ENCODE assay signal across 18 cellular contexts in genomic region chr4:144494280-144494679, GRCh38.
"Had no signal": no experiment of that assay in that cellular context is flagged by ENCODE, and none has a peak within 500 bp of the region (broad histone marks: within the 10 kb centered on the region; RNA-seq: fewer than 3 reads in every experiment).

No MANE protein-coding gene starts in this region.

- ATAC-seq: activated CD8-positive, alpha-beta T cell treated with anti-CD3 and anti-CD28 coated beads, Interleukin-2, amount 10 ng/mL, durations not matched to agents 7 days and 5 days; activated naive CD4-positive, alpha-beta T cell treated with anti-CD3 and anti-CD28 coated beads, Interleukin-2, amount 50 U/mL, for 72 hours; left colon; naive thymus-derived CD4-positive, alpha-beta T cell; right cardiac atrium; stimulated activated effector memory CD8-positive, alpha-beta T cell treated with anti-CD3 and anti-CD28 coated beads, Interleukin-12 subunit alpha, Interleukin-12 subunit beta, amount 100 ng/mL, for 72 hours; stimulated activated naive CD8-positive, alpha-beta T cell treated with anti-CD3 and anti-CD28 coated beads, Interleukin-15, amount 100 ng/mL, for 72 hours; T-cell had no signal

- H3K27me3 ChIP-seq: adrenal gland, cardiac muscle cell, tibial artery had no signal

- DNase-seq: activated CD4-positive, alpha-beta T cell treated with anti-CD3 and anti-CD28 coated beads for 1 hour; activated CD4-positive, alpha-beta T cell treated with anti-CD3 and anti-CD28 coated beads, Interleukin-2, amount 50 U/mL, for 1 hour; activated CD8-positive, alpha-beta T cell treated with anti-CD3 and anti-CD28 coated beads, Interleukin-2, amount 10 ng/mL, durations not matched to agents 7 days and 5 days; adrenal gland; erythroblast; hypothalamus; left colon; naive thymus-derived CD4-positive, alpha-beta T cell; right cardiac atrium; small intestine; stimulated activated CD4-positive, alpha-beta T cell treated with anti-CD3 and anti-CD28 coated beads, Interleukin-2, amount 100 ng/mL, for 24 hours; stimulated activated naive CD8-positive, alpha-beta T cell treated with anti-CD3 and anti-CD28 coated beads, Interleukin-15, amount 100 ng/mL, for 72 hours; T-cell; tibial artery had no signal

- H3K4me3 ChIP-seq: adrenal gland, cardiac muscle cell, lung, tibial artery had no signal

- H3K9me3 ChIP-seq: adrenal gland, tibial artery had no signal

- H3K4me1 ChIP-seq: adrenal gland had no signal

- H3K27ac ChIP-seq: adrenal gland, cardiac muscle cell, tibial artery had no signal

- H3K36me3 ChIP-seq: adrenal gland, cardiac muscle cell, tibial artery had no signal
